ENCODE assay signal across 24 cellular contexts in the genomic region with DNA sequence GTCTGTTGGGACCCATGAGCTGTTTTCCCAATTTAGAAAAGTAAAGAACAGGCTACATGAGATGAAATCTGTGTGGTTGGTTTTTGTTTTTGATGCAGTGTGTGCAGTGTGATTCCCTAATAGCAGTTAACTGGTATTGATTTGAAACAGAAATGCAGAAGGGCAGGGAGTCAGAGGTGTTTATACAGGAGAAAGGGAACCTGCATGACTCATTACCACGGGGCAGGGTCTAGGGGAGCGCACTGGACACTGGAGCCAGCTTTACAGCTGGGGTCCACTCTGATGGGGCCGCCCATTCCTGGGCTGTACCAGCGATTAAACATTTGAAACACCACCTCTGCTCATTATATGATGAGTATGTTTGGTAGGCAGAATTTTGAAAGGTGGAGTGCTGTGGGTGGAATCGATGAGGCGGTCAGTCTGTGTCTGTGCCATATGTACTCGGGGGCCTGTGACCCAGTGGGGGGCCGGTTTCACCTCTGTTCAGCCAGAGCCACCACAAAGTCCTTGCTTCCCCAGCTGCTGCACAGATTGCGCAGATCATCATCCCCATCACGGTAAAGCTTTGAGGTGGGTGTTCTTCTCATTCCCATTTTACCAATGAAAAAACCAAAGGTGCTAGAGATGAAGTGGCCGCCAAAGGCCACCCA.
DNase-seq lines count a peak whose midpoint lies in the region; ATAC-seq and TF ChIP-seq lines count a peak whose summit lies in the region.
"Had no signal": no experiment of that assay in that cellular context is flagged by ENCODE, and none has a peak within 500 bp of the region (broad histone marks: within the 10 kb centered on the region; RNA-seq: fewer than 3 reads in every experiment).

No MANE protein-coding gene starts in this region.

- H3K36me3 Mint-ChIP-seq in T-helper 17 cell (ENCODE audit: low read depth): peaks cover 2% of the 10 kb centered on the region
- H3K36me3 Mint-ChIP-seq in nephron progenitor cell (ENCODE audit: low read depth): peaks cover 19% of the 10 kb centered on the region
- H3K36me3 Mint-ChIP-seq: natural killer cell treated with Interleukin-12 subunit alpha and Interleukin-12 subunit beta and Interleukin-15 and Interleukin-18, amount 100 ng/mL, for 72 hours had no signal

- H3K27ac Mint-ChIP-seq in T-helper 17 cell: peak overlapping the region; percentile 14
- peak overlapping the region; percentile 16 for H3K27ac Mint-ChIP-seq in nephron progenitor cell
- H3K27ac Mint-ChIP-seq: activated naive CD4-positive, alpha-beta T cell treated with anti-CD3 and anti-CD28 coated beads for 36 hours had no signal

- H3K27ac ChIP-seq in foreskin keratinocyte: peak overlapping the region; percentile 36
- H3K27ac ChIP-seq: Peyer's patch, SK-N-MC, thoracic aorta had no signal

- no peaks in the 10 kb centered on the region for H3K27me3 Mint-ChIP-seq in T-helper 17 cell
- no peaks in the 10 kb centered on the region for H3K27me3 Mint-ChIP-seq in nephron progenitor cell (ENCODE audit: low read depth, poor library complexity)
- H3K27me3 Mint-ChIP-seq: activated T-cell treated with anti-CD3 and anti-CD28 coated beads, Interleukin-2, amount 50 U/mL, for 24 hours; natural killer cell treated with Interleukin-12 subunit alpha and Interleukin-12 subunit beta and Interleukin-15 and Interleukin-18, amount 100 ng/mL, for 72 hours had no signal

- TF ChIP-seq CTCF in foreskin keratinocyte (conservative IDR thresholded peaks at IDR 0.05): no peak
- no peak for TF ChIP-seq CTCF in nephron progenitor cell (IDR thresholded peaks at IDR 0.05)

- ATAC-seq in T-helper 17 cell (no peak), foreskin keratinocyte (no peak), HG03354 (IDR thresholded peaks at IDR 0.05; ENCODE audit: poor library complexity, severe bottlenecking, unreplicated experiment) (no peak), Right ventricle myocardium inferior (no peak)
- ATAC-seq: natural killer cell treated with Interleukin-12 subunit alpha and Interleukin-12 subunit beta and Interleukin-15 and Interleukin-18, amount 100 ng/mL, for 72 hours; sciatic nerve; stimulated activated naive CD8-positive, alpha-beta T cell treated with anti-CD3 and anti-CD28 coated beads, Interleukin-15, Interleukin-2, amounts not matched to agents 100 U/mL and 50 U/mL, for 24 hours had no signal

- H3K27me3 ChIP-seq in foreskin keratinocyte: no peaks in the 10 kb centered on the region
- H3K27me3 ChIP-seq: Peyer's patch had no signal

- DNase-seq in ELR (ENCODE audit: low read depth) (peak; percentile 29), T-helper 17 cell (no peak), foreskin keratinocyte (no peak), nephron progenitor cell (no peak), NCI-H1048 (lab: John Stamatoyannopoulos, UW) (no peak), dedifferentiated amniotic fluid mesenchymal stem cell (ENCODE audit: extremely low spot score) (no peak), Right ventricle myocardium inferior (ENCODE audit: missing footprints) (no peak)
- DNase-seq: activated CD4-positive, alpha-beta T cell treated with anti-CD3 and anti-CD28 coated beads for 4 hours; activated CD8-positive, alpha-beta memory T cell treated with anti-CD3 and anti-CD28 coated beads for 24 hours; activated naive CD4-positive, alpha-beta T cell treated with anti-CD3 and anti-CD28 coated beads for 36 hours; activated T-cell treated with anti-CD3 and anti-CD28 coated beads, Interleukin-2, amount 50 U/mL, for 24 hours; head of caudate nucleus; MM.1S; NCI-H2171; NCI-H524 treated with DMSO at 0.1 percent for 48 hours; NK-92 treated with Interleukin-12 subunit alpha and Interleukin-12 subunit beta, amount 100 ng/mL, for 24 hours; Peyer's patch; stimulated activated naive CD8-positive, alpha-beta T cell treated with anti-CD3 and anti-CD28 coated beads, Interleukin-15, Interleukin-2, amounts not matched to agents 100 U/mL and 50 U/mL, for 24 hours had no signal

- no peaks in the 10 kb centered on the region for H3K9me3 ChIP-seq in T-helper 17 cell (ENCODE audit: control insufficient read depth, low read length, poor library complexity, severe bottlenecking)
- H3K9me3 ChIP-seq: Peyer's patch, thoracic aorta had no signal

- H3K4me1 Mint-ChIP-seq in T-helper 17 cell (peaks cover 28% of the 10 kb centered on the region), nephron progenitor cell (peaks cover 21% of the 10 kb centered on the region)

- peaks cover 23% of the 10 kb centered on the region for H3K4me1 ChIP-seq in foreskin keratinocyte

- intact Hi-C loops in Right ventricle myocardium inferior (cut with DNase I): no loop called here

- no peaks in the 10 kb centered on the region for H3K9me3 Mint-ChIP-seq in nephron progenitor cell
- H3K9me3 Mint-ChIP-seq: activated naive CD4-positive, alpha-beta T cell treated with anti-CD3 and anti-CD28 coated beads for 36 hours; activated T-cell treated with anti-CD3 and anti-CD28 coated beads, Interleukin-2, amount 50 U/mL, for 24 hours; natural killer cell treated with Interleukin-12 subunit alpha and Interleukin-12 subunit beta and Interleukin-15 and Interleukin-18, amount 100 ng/mL, for 72 hours had no signal

- H3K4me3 Mint-ChIP-seq in T-helper 17 cell (no peak overlapping the region), nephron progenitor cell (no peak overlapping the region)
- H3K4me3 Mint-ChIP-seq: activated naive CD4-positive, alpha-beta T cell treated with anti-CD3 and anti-CD28 coated beads for 36 hours; activated T-cell treated with anti-CD3 and anti-CD28 coated beads, Interleukin-2, amount 50 U/mL, for 24 hours; CD14-positive monocyte; natural killer cell treated with Interleukin-12 subunit alpha and Interleukin-12 subunit beta and Interleukin-15 and Interleukin-18, amount 100 ng/mL, for 72 hours had no signal
